ENCODE assay signal across 9 cellular contexts in the genomic region with DNA sequence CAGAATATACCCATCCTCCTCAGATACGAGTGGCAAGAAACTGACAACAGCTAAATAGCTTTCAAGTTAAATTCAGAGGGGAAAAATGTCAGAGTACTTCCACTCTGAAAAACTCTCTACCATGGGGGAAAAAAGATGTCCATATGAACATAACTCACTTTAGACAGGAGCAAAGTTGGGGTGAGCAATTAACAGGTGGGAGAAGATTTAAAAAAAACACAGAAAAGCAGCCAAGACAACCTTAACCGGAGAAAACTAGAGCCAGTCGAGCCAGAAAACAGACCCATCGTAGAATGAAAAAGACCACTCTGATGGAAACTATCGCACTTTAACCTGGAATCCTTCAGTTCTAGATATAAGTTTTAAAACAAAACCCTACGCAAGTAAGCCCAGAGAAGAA. TPM values are rescaled to one million over a fixed set of nuclear protein-coding genes. Genes with fewer than 3 reads are reported as not detected.
DNase-seq lines count a peak whose midpoint lies in the region; ATAC-seq and TF ChIP-seq lines count a peak whose summit lies in the region.
"Had no signal": no experiment of that assay in that cellular context is flagged by ENCODE, and none has a peak within 500 bp of the region (broad histone marks: within the 10 kb centered on the region; RNA-seq: fewer than 3 reads in every experiment).

No MANE protein-coding gene starts in this region.

- TF ChIP-seq CTCF in 22Rv1 (IDR thresholded peaks at IDR 0.05) = no peak

- ATAC-seq in HG02840 (IDR thresholded peaks at IDR 0.05; ENCODE audit: low FRiP score, unreplicated experiment) (no peak), GM18520 (IDR thresholded peaks at IDR 0.05; ENCODE audit: unreplicated experiment) (no peak), GM21360 (IDR thresholded peaks at IDR 0.05; ENCODE audit: unreplicated experiment) (no peak)

- H3K9ac ChIP-seq in HUES64 (ENCODE audit: low read depth, low read length) (peak overlapping the region; percentile 87), muscle layer of colon (ENCODE audit: low read length) (peak overlapping the region; percentile 81)

- H3K4me3 ChIP-seq in HUES64 (ENCODE audit: low read length) (peak overlapping the region; percentile 97), muscle layer of colon (ENCODE audit: low read depth in 1 of 2, low read length in 2 of 2) (peak overlapping the region; percentile 62 to 64)

- H3K27ac ChIP-seq in 22Rv1 (peak overlapping the region; percentile 86), HUES64 (ENCODE audit: low read depth, low read length) (peak overlapping the region; percentile 70; the same call in 1 of the 2 replicates), caudate nucleus (ENCODE audit: low read depth, low read length) (peak overlapping the region; percentile 76), muscle layer of colon (ENCODE audit: low read depth, low read length) (peak overlapping the region; percentile 85)

- H3K36me3 ChIP-seq in HUES64 (ENCODE audit: insufficient read depth, low read length) (peaks cover 45% of the 10 kb centered on the region), muscle layer of colon (ENCODE audit: insufficient read depth, low read length) (peaks cover 21% of the 10 kb centered on the region)

- 24% methylated on average over 6 of the region's 6 CpGs for WGBS in HUES64

- no peak for DNase-seq in caudate nucleus (lab: John Stamatoyannopoulos, UW)
- DNase-seq in activated effector memory CD4-positive, alpha-beta T cell treated with Interleukin-2 at 50 U/mL for 16 hours = no peak
- DNase-seq: NCI-H524 had no signal

- H3K27me3 ChIP-seq in HUES64 (ENCODE audit: insufficient read depth, low read length) = no peaks in the 10 kb centered on the region
- H3K27me3 ChIP-seq in muscle layer of colon (ENCODE audit: control insufficient read depth in 1 of 2, insufficient read depth in 2 of 2, low read length in 2 of 2) = no peaks in the 10 kb centered on the region

- peaks cover 6% of the 10 kb centered on the region; the same call in 1 of the 2 replicates for H3K4me1 ChIP-seq in HUES64 (ENCODE audit: insufficient read depth, low read length)
- peaks cover 14% of the 10 kb centered on the region for H3K4me1 ChIP-seq in muscle layer of colon (ENCODE audit: insufficient read depth, low read length)

- H3K9me3 ChIP-seq in HUES64 (ENCODE audit: insufficient read depth, low read depth, low read length) (no peaks in the 10 kb centered on the region), muscle layer of colon (ENCODE audit: low read length) (no peaks in the 10 kb centered on the region)

RNA-seq across cellular contexts. Expression of a gene that starts 0.8 kb away (rescaled TPM):
- polyA plus RNA-seq in HUES64 (2013, experiment 1 of 2) = 31.0 TPM
- 32.8 TPM for polyA plus RNA-seq in HUES64 (2013, experiment 2 of 2)

RNA-seq across cellular contexts. Expression of a gene that starts 33.4 kb away (rescaled TPM):
- not detected for polyA plus RNA-seq in HUES64 (2013, experiment 1 of 2)
- not detected for polyA plus RNA-seq in HUES64 (2013, experiment 2 of 2)

RNA-seq across cellular contexts. Expression of a gene that starts 39.4 kb away (rescaled TPM):
- polyA plus RNA-seq in HUES64 (2013, experiment 1 of 2) = 134 TPM
- polyA plus RNA-seq in HUES64 (2013, experiment 2 of 2) = 130 TPM

RNA-seq across cellular contexts. Expression of a gene that starts 45.4 kb away (rescaled TPM):
- 37.2 TPM for polyA plus RNA-seq in HUES64 (2013, experiment 1 of 2)
- polyA plus RNA-seq in HUES64 (2013, experiment 2 of 2) = 40.1 TPM

RNA-seq across cellular contexts. Expression of a gene that starts 45.6 kb away (rescaled TPM):
- 31.5 TPM for polyA plus RNA-seq in HUES64 (2013, experiment 1 of 2)
- 30.6 TPM for polyA plus RNA-seq in HUES64 (2013, experiment 2 of 2)
